ENCODE assay signal across 11 cellular contexts in the genomic region with DNA sequence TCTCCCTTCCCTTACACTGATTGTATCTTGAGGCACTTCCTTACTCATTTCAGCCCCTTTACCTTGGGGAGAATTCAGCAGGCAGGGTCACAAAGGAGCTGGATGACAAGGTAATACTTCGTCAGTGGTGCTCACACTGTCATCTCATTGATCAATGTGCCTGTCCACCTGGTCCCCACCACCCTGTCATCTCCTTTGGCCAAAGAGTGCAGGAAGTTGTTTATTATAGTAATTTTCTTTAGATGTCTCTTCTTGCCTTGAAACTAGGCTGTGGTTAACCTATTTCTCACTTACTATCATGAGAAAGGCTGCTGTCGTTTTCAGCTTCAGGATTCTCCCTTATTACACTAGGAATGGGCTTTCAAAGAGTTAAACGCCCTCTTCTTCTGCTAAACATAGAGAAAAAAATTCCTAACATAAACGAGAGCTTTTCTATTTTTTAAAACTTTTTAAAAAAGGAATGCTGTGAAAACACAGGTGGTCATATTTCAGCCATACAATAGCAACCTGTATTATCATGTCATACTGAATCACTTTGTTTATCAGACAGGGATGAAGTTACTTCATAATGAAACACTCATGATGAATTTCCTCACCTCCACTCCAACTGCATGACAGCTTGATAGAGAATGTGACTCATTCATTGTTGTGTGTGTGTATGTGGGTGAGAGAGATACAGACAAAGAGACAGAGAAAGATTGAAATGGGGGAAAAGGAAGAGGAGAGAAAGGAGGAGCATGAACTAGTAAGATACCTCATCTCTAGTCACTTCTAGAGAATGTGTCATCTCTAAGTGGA.
DNase-seq lines count a peak whose midpoint lies in the region; ATAC-seq and TF ChIP-seq lines count a peak whose summit lies in the region.
"Had no signal": no experiment of that assay in that cellular context is flagged by ENCODE, and none has a peak within 500 bp of the region (broad histone marks: within the 10 kb centered on the region; RNA-seq: fewer than 3 reads in every experiment).

No MANE protein-coding gene starts in this region.

- no peak for TF ChIP-seq CTCF in Caco-2 (IDR thresholded peaks at IDR 0.05; ENCODE audit: insufficient read depth in 1 of 2, low read depth in 1 of 2, low read length in 1 of 2, severe bottlenecking in 1 of 2, unreplicated experiment in 1 of 2)

- H3K9me3 ChIP-seq in Caco-2: no peaks in the 10 kb centered on the region

- H3K4me3 ChIP-seq in Caco-2 (ENCODE audit: low read depth, low read length): no peak overlapping the region

- intact Hi-C loops in Caco-2 (cut with micrococcal nuclease; ENCODE audit: unreplicated experiment): loop anchor here (5.0 kb wide), 1 partner anchor 274 kb away; no protein-coding TSS in a partner anchor

- H3K36me3 Mint-ChIP-seq in Caco-2 (ENCODE audit: insufficient read depth, unreplicated experiment): no peaks in the 10 kb centered on the region
- H3K36me3 Mint-ChIP-seq in activated T-cell treated with anti-CD3 and anti-CD28 coated beads, Interleukin-2, amount 50 U/mL, for 72 hours (ENCODE audit: insufficient read depth in 2 of 2): peaks cover 0 to 2% of the 10 kb centered on the region in 2 donors

- CTCF ChIA-PET in Caco-2 (lab: Charles Lee): no interaction called here

- H3K9me3 Mint-ChIP-seq in Caco-2 (ENCODE audit: unreplicated experiment): no peaks in the 10 kb centered on the region
- peaks cover 0 to 2% of the 10 kb centered on the region in 2 donors for H3K9me3 Mint-ChIP-seq in activated T-cell treated with anti-CD3 and anti-CD28 coated beads, Interleukin-2, amount 50 U/mL, for 72 hours
- H3K9me3 Mint-ChIP-seq: nephron had no signal

- peaks cover 29% of the 10 kb centered on the region for H3K4me1 Mint-ChIP-seq in Caco-2 (ENCODE audit: low read depth, unreplicated experiment)
- H3K4me1 Mint-ChIP-seq in activated T-cell treated with anti-CD3 and anti-CD28 coated beads, Interleukin-2, amount 50 U/mL, for 72 hours (ENCODE audit: low read depth): peaks cover 40% of the 10 kb centered on the region
- H3K4me1 Mint-ChIP-seq: nephron had no signal

- no peaks in the 10 kb centered on the region for H3K27me3 ChIP-seq in Caco-2 (replicated peaks; ENCODE audit: control insufficient read depth, insufficient read depth, low read length)

- DNase-seq in Caco-2 (no peak), HCEC 1CT (peak; percentile 78), kidney glomerular epithelial cell (lab: John Stamatoyannopoulos, UW) (peak; percentile 94), ureter (ENCODE audit: low spot score) (no peak), NCI-H2196 treated with DMSO at 0.1 percent for 48 hours (lab: John Stamatoyannopoulos, UW; ENCODE audit: unreplicated experiment) (no peak), NCI-H146 treated with DMSO at 0.1 percent for 48 hours (lab: John Stamatoyannopoulos, UW; ENCODE audit: unreplicated experiment) (no peak)
- peak; percentile 47 to 53 for DNase-seq in activated T-cell treated with anti-CD3 and anti-CD28 coated beads, Interleukin-2, amount 50 U/mL, for 72 hours
- DNase-seq: glutamatergic neuron, NCI-H2081 treated with DMSO at 0.1 percent for 48 hours had no signal

- H3K4me3 Mint-ChIP-seq in Caco-2 (ENCODE audit: unreplicated experiment): no peak overlapping the region
- H3K4me3 Mint-ChIP-seq in activated T-cell treated with anti-CD3 and anti-CD28 coated beads, Interleukin-2, amount 50 U/mL, for 72 hours: peak overlapping the region; percentile 63 to 72
- H3K4me3 Mint-ChIP-seq: nephron had no signal

- peak; percentile 93 to 95 for ATAC-seq in activated T-cell treated with anti-CD3 and anti-CD28 coated beads, Interleukin-2, amount 50 U/mL, for 72 hours (replicated peaks in 1 of 2)
- no peak for ATAC-seq in GM18909 (IDR thresholded peaks at IDR 0.05; ENCODE audit: poor library complexity, unreplicated experiment)

- POLR2A ChIA-PET in Caco-2 (lab: Charles Lee): no interaction called here

- BruUV-seq in Caco-2 (replicated peaks; lab: Mats Ljungman, UMichigan): no TSS peak

- peak overlapping the region; percentile 20 for H3K27ac Mint-ChIP-seq in Caco-2 (ENCODE audit: unreplicated experiment)
- peak overlapping the region; percentile 1 for H3K27ac Mint-ChIP-seq in activated T-cell treated with anti-CD3 and anti-CD28 coated beads, Interleukin-2, amount 50 U/mL, for 72 hours
- H3K27ac Mint-ChIP-seq: nephron had no signal

- H3K4me1 ChIP-seq in Caco-2: peaks cover 41% of the 10 kb centered on the region

- H3K27me3 Mint-ChIP-seq in Caco-2 (ENCODE audit: insufficient read depth, unreplicated experiment): no peaks in the 10 kb centered on the region
- H3K27me3 Mint-ChIP-seq in activated T-cell treated with anti-CD3 and anti-CD28 coated beads, Interleukin-2, amount 50 U/mL, for 72 hours (ENCODE audit: low read depth): peaks cover 35% of the 10 kb centered on the region

- no peaks in the 10 kb centered on the region for H3K36me3 ChIP-seq in Caco-2 (ENCODE audit: control insufficient read depth, insufficient read depth, low read length)

Comparison
In these comparisons a context has a peak if more than half of its experiments do, and no peak if none do; other contexts are left out.
1. DNase-seq: peak in HCEC 1CT (single experiment), activated T-cell treated with anti-CD3 and anti-CD28 coated beads, Interleukin-2, amount 50 U/mL, for 72 hours (2 of 2) and kidney glomerular epithelial cell (single experiment); none in Caco-2 (0 of 2), ureter (single experiment), NCI-H2196 treated with DMSO at 0.1 percent for 48 hours (single experiment) and NCI-H146 treated with DMSO at 0.1 percent for 48 hours (single experiment).